ENCODE assay signal across 8 cellular contexts in genomic region chr5:115169392-115170127, GRCh38. TPM values are rescaled to one million over a fixed set of nuclear protein-coding genes. Genes with fewer than 3 reads are reported as not detected.
DNase-seq lines count a peak whose midpoint lies in the region; ATAC-seq and TF ChIP-seq lines count a peak whose summit lies in the region.

A gene with protein sequence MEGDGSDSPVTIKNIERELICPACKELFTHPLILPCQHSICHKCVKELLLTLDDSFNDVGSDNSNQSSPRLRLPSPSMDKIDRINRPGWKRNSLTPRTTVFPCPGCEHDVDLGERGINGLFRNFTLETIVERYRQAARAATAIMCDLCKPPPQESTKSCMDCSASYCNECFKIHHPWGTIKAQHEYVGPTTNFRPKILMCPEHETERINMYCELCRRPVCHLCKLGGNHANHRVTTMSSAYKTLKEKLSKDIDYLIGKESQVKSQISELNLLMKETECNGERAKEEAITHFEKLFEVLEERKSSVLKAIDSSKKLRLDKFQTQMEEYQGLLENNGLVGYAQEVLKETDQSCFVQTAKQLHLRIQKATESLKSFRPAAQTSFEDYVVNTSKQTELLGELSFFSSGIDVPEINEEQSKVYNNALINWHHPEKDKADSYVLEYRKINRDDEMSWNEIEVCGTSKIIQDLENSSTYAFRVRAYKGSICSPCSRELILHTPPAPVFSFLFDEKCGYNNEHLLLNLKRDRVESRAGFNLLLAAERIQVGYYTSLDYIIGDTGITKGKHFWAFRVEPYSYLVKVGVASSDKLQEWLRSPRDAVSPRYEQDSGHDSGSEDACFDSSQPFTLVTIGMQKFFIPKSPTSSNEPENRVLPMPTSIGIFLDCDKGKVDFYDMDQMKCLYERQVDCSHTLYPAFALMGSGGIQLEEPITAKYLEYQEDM (minus strand): TSS chr5:115169908. CDS start chr5:115169634, 274 bp downstream.

- peak; percentile 64 for TF ChIP-seq CTCF in chondrocyte (IDR thresholded peaks at IDR 0.05)

- peak within 1 kb of the TSS; percentile 68 for H3K27ac ChIP-seq in layer of hippocampus (ENCODE audit: low read depth, low read length)

- H3K27me3 Mint-ChIP-seq in chondrocyte (ENCODE audit: low read depth): peaks cover 20% of the 10 kb centered on the region

- H3K27ac Mint-ChIP-seq in chondrocyte (ENCODE audit: unreplicated experiment): peak within 1 kb of the TSS; percentile 58

- H3K36me3 Mint-ChIP-seq in chondrocyte (ENCODE audit: low read depth): no peaks in the 10 kb centered on the region

- no peaks in the 10 kb centered on the region for H3K27me3 ChIP-seq in layer of hippocampus (ENCODE audit: control insufficient read depth, insufficient read depth, low read length)

- H3K4me1 Mint-ChIP-seq in chondrocyte (ENCODE audit: low read depth): peaks cover 14% of the 10 kb centered on the region

- peak within 1 kb of the TSS; percentile 84 for H3K4me3 Mint-ChIP-seq in chondrocyte (ENCODE audit: unreplicated experiment)

- no peaks in the 10 kb centered on the region for H3K9me3 Mint-ChIP-seq in chondrocyte (ENCODE audit: low read depth)

- ATAC-seq in GM19043 (IDR thresholded peaks at IDR 0.05; ENCODE audit: low read depth, unreplicated experiment) (peak; percentile 97), HG03342 (IDR thresholded peaks at IDR 0.05; ENCODE audit: unreplicated experiment) (peak; percentile 98)

- peak; percentile 90 to 92 for DNase-seq in AML-193 (lab: John Stamatoyannopoulos, UW)
- peak; percentile 93 for DNase-seq in NCI-H345 treated with DMSO at 0.1 percent for 48 hours (lab: John Stamatoyannopoulos, UW; ENCODE audit: unreplicated experiment)
- DNase-seq in activated CD4-positive, alpha-beta T cell treated with anti-CD3 and anti-CD28 coated beads for 1 hour: peak; percentile 77
- DNase-seq in chondrocyte (ENCODE audit: low spot score): peak; percentile 97
- peak; percentile 60 to 74 for DNase-seq in stimulated activated CD4-positive, alpha-beta T cell treated with anti-CD3 and anti-CD28 coated beads, Interleukin-1b, Interleukin-23, amount 100 ng/mL, for 1 hour (ENCODE audit: low read depth in 2 of 2)

RNA-seq across cellular contexts. Expression of the gene that starts here (rescaled TPM):
- total RNA-seq in chondrocyte: 4.6 to 10.1 TPM (median 9.4 TPM) in 3 replicates

Comparison
In these comparisons a context has a peak if more than half of its experiments do, and no peak if none do; other contexts are left out.
1. Peak in every context shown above with its lines: DNase-seq, ATAC-seq and H3K27ac ChIP-seq.